ENCODE assay signal across 19 cellular contexts in the genomic region with DNA sequence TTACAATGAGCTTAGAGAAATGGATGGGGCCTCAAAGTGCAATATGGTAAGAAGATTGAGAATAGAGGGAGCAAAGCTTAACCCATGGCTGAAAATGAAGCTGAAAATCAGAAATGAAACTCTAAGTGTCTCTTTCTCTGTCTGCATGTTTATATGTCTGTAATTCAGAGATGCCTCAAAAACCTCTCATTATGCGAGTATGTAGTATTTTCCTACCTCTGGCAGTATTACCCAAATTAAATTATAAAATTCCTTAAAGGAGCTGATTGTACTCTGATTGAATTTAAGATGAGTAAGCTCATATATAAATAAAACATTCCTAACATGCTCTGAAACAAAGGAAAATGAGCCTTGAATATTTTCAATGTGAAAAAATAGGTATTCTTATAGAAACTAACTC. TPM values are rescaled to one million over a fixed set of nuclear protein-coding genes. Genes with fewer than 3 reads are reported as not detected.
DNase-seq lines count a peak whose midpoint lies in the region; ATAC-seq and TF ChIP-seq lines count a peak whose summit lies in the region.
"Had no signal": no experiment of that assay in that cellular context is flagged by ENCODE, and none has a peak within 500 bp of the region (broad histone marks: within the 10 kb centered on the region; RNA-seq: fewer than 3 reads in every experiment).

No MANE protein-coding gene starts in this region.

- H3K27me3 Mint-ChIP-seq in Caco-2 (ENCODE audit: insufficient read depth, unreplicated experiment), result no peaks in the 10 kb centered on the region
- H3K27me3 Mint-ChIP-seq: IgD-negative memory B cell had no signal

- no peaks in the 10 kb centered on the region for H3K9me3 Mint-ChIP-seq in Caco-2 (ENCODE audit: unreplicated experiment)

- H3K4me3 Mint-ChIP-seq in Caco-2 (ENCODE audit: unreplicated experiment), result no peak overlapping the region
- H3K4me3 Mint-ChIP-seq: CD4-positive, alpha-beta memory T cell; IgD-negative memory B cell had no signal

- BruUV-seq in Caco-2 (replicated peaks; lab: Mats Ljungman, UMichigan), result no TSS peak

- H3K36me3 ChIP-seq in Caco-2 (ENCODE audit: control insufficient read depth, insufficient read depth, low read length), result no peaks in the 10 kb centered on the region
- H3K36me3 ChIP-seq: BLaER1 treated with 17β-estradiol and CSF1 and Interleukin-3, amounts not matched to agents 10 nM and 100 nM had no signal

- no peaks in the 10 kb centered on the region for H3K36me3 Mint-ChIP-seq in Caco-2 (ENCODE audit: insufficient read depth, unreplicated experiment)
- H3K36me3 Mint-ChIP-seq: CD4-positive, alpha-beta memory T cell; IgD-negative memory B cell had no signal

- CTCF ChIA-PET in Caco-2 (lab: Charles Lee), result no interaction called here

- peaks cover 18% of the 10 kb centered on the region for H3K4me1 ChIP-seq in Caco-2
- H3K4me1 ChIP-seq: BLaER1 treated with 17β-estradiol and CSF1 and Interleukin-3, amounts not matched to agents 10 nM and 100 nM had no signal

- intact Hi-C loops in Caco-2 (cut with micrococcal nuclease; ENCODE audit: unreplicated experiment), result no loop called here

- H3K27ac Mint-ChIP-seq in Caco-2 (ENCODE audit: unreplicated experiment), result no peak overlapping the region
- H3K27ac Mint-ChIP-seq: CD4-positive, alpha-beta memory T cell; IgD-negative memory B cell had no signal

- ATAC-seq in HG02870 (IDR thresholded peaks at IDR 0.05; ENCODE audit: unreplicated experiment) (peak; percentile 69), SK-N-SH treated with all-trans-retinoic acid at 6 μM for 48 hours (peak; percentile 81), HG03097 (IDR thresholded peaks at IDR 0.05; ENCODE audit: low FRiP score, unreplicated experiment) (no peak), HG03469 (IDR thresholded peaks at IDR 0.05; ENCODE audit: unreplicated experiment) (no peak)
- ATAC-seq: Right ventricle myocardium inferior had no signal

- H3K4me1 Mint-ChIP-seq in Caco-2 (ENCODE audit: low read depth, unreplicated experiment), result peaks cover 15% of the 10 kb centered on the region
- H3K4me1 Mint-ChIP-seq: CD4-positive, alpha-beta memory T cell; IgD-negative memory B cell had no signal

- H3K4me3 ChIP-seq in Caco-2 (ENCODE audit: low read depth, low read length), result no peak overlapping the region
- H3K4me3 ChIP-seq: BLaER1 treated with 17β-estradiol and CSF1 and Interleukin-3, amounts not matched to agents 10 nM and 100 nM had no signal

- DNase-seq in iris pigment epithelial cell (ENCODE audit: low read depth), result peak; percentile 16
- no peak for DNase-seq in Caco-2
- no peak for DNase-seq in islet precursor cell
- DNase-seq: CD4-positive, alpha-beta memory T cell; MV-4-11; NCI-H1694; NCI-H2081; NCI-H2171; NCI-H345; NCI-H524 treated with DMSO at 0.1 percent for 48 hours; NCI-H82; OCI-M1 had no signal

- 0 out of 2 replicates have a peak, but pooled peaks cover 3% of the 10 kb centered on the region for H3K9me3 ChIP-seq in Caco-2

- no peaks in the 10 kb centered on the region for H3K27me3 ChIP-seq in Caco-2 (replicated peaks; ENCODE audit: control insufficient read depth, insufficient read depth, low read length)
- H3K27me3 ChIP-seq: BLaER1 treated with 17β-estradiol and CSF1 and Interleukin-3, amounts not matched to agents 10 nM and 100 nM had no signal

- POLR2A ChIA-PET in Caco-2 (lab: Charles Lee), result no interaction called here

- no peak for TF ChIP-seq CTCF in Caco-2 (IDR thresholded peaks at IDR 0.05; ENCODE audit: insufficient read depth in 1 of 2, low read depth in 1 of 2, low read length in 1 of 2, severe bottlenecking in 1 of 2, unreplicated experiment in 1 of 2)

TF ChIP-seq in SK-N-SH treated with all-trans-retinoic acid at 6 μM for 48 hours, 23 proteins besides CTCF, POLR2A, EP300 and RAD21 (continues in another document):
- TF ChIP-seq ESRRG (CRISPR knock-in tag; IDR thresholded peaks at IDR 0.05), result no peak
- TF ChIP-seq GLIS3 (CRISPR knock-in tag; IDR thresholded peaks at IDR 0.05), result no peak
- no peak for TF ChIP-seq ZNF70 (CRISPR knock-in tag; IDR thresholded peaks at IDR 0.05)
- TF ChIP-seq, protein P1, sequence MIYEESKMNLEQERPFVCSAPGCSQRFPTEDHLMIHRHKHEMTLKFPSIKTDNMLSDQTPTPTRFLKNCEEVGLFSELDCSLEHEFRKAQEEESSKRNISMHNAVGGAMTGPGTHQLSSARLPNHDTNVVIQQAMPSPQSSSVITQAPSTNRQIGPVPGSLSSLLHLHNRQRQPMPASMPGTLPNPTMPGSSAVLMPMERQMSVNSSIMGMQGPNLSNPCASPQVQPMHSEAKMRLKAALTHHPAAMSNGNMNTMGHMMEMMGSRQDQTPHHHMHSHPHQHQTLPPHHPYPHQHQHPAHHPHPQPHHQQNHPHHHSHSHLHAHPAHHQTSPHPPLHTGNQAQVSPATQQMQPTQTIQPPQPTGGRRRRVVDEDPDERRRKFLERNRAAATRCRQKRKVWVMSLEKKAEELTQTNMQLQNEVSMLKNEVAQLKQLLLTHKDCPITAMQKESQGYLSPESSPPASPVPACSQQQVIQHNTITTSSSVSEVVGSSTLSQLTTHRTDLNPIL (CRISPR knock-in tag; IDR thresholded peaks at IDR 0.05; ENCODE audit: low read depth), result no peak
- TF ChIP-seq ARNTL (CRISPR knock-in tag; IDR thresholded peaks at IDR 0.05; ENCODE audit: borderline replicate concordance, low read depth), result no peak
- no peak for TF ChIP-seq BACH2 (CRISPR knock-in tag; IDR thresholded peaks at IDR 0.05; ENCODE audit: borderline replicate concordance)
- TF ChIP-seq, protein P2, sequence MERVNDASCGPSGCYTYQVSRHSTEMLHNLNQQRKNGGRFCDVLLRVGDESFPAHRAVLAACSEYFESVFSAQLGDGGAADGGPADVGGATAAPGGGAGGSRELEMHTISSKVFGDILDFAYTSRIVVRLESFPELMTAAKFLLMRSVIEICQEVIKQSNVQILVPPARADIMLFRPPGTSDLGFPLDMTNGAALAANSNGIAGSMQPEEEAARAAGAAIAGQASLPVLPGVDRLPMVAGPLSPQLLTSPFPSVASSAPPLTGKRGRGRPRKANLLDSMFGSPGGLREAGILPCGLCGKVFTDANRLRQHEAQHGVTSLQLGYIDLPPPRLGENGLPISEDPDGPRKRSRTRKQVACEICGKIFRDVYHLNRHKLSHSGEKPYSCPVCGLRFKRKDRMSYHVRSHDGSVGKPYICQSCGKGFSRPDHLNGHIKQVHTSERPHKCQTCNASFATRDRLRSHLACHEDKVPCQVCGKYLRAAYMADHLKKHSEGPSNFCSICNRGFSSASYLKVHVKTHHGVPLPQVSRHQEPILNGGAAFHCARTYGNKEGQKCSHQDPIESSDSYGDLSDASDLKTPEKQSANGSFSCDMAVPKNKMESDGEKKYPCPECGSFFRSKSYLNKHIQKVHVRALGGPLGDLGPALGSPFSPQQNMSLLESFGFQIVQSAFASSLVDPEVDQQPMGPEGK (CRISPR knock-in tag; IDR thresholded peaks at IDR 0.05; ENCODE audit: borderline replicate concordance), result 0 out of 2 replicates have a peak, but pooled peaks have one; percentile 33
- TF ChIP-seq, protein P3, sequence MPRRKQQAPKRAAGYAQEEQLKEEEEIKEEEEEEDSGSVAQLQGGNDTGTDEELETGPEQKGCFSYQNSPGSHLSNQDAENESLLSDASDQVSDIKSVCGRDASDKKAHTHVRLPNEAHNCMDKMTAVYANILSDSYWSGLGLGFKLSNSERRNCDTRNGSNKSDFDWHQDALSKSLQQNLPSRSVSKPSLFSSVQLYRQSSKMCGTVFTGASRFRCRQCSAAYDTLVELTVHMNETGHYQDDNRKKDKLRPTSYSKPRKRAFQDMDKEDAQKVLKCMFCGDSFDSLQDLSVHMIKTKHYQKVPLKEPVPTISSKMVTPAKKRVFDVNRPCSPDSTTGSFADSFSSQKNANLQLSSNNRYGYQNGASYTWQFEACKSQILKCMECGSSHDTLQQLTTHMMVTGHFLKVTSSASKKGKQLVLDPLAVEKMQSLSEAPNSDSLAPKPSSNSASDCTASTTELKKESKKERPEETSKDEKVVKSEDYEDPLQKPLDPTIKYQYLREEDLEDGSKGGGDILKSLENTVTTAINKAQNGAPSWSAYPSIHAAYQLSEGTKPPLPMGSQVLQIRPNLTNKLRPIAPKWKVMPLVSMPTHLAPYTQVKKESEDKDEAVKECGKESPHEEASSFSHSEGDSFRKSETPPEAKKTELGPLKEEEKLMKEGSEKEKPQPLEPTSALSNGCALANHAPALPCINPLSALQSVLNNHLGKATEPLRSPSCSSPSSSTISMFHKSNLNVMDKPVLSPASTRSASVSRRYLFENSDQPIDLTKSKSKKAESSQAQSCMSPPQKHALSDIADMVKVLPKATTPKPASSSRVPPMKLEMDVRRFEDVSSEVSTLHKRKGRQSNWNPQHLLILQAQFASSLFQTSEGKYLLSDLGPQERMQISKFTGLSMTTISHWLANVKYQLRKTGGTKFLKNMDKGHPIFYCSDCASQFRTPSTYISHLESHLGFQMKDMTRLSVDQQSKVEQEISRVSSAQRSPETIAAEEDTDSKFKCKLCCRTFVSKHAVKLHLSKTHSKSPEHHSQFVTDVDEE (CRISPR knock-in tag; IDR thresholded peaks at IDR 0.05), result no peak
- TF ChIP-seq ISL1 (CRISPR knock-in tag; IDR thresholded peaks at IDR 0.05), result peak; percentile 96
- no peak for TF ChIP-seq ZNF8 (CRISPR knock-in tag; IDR thresholded peaks at IDR 0.05)
- TF ChIP-seq, protein P4, sequence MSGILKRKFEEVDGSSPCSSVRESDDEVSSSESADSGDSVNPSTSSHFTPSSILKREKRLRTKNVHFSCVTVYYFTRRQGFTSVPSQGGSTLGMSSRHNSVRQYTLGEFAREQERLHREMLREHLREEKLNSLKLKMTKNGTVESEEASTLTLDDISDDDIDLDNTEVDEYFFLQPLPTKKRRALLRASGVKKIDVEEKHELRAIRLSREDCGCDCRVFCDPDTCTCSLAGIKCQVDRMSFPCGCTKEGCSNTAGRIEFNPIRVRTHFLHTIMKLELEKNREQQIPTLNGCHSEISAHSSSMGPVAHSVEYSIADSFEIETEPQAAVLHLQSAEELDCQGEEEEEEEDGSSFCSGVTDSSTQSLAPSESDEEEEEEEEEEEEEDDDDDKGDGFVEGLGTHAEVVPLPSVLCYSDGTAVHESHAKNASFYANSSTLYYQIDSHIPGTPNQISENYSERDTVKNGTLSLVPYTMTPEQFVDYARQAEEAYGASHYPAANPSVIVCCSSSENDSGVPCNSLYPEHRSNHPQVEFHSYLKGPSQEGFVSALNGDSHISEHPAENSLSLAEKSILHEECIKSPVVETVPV (CRISPR knock-in tag; IDR thresholded peaks at IDR 0.05), result no peak
- TF ChIP-seq OSR1 (CRISPR knock-in tag; IDR thresholded peaks at IDR 0.05), result no peak
- peak; percentile 53; the same call in 1 of the 2 replicates for TF ChIP-seq ZFP3 (CRISPR knock-in tag; IDR thresholded peaks at IDR 0.05)
- TF ChIP-seq PPARA (CRISPR knock-in tag; IDR thresholded peaks at IDR 0.05; ENCODE audit: borderline replicate concordance), result no peak

RNA-seq across cellular contexts. Expression of a gene that starts 39.8 kb away (rescaled TPM):
- total RNA-seq in Caco-2 (2022), result 400 and 432 TPM in 2 replicates
- total RNA-seq: CD4-positive, alpha-beta memory T cell had no signal

Comparison
In these comparisons a context has a peak if more than half of its experiments do, and no peak if none do; other contexts are left out.
1. ATAC-seq: peak in HG02870 (single experiment) and SK-N-SH treated with all-trans-retinoic acid at 6 μM for 48 hours (single experiment); none in HG03097 (single experiment) and HG03469 (single experiment).